ENCODE assay signal across 8 cellular contexts in genomic region chr16:78770353-78771091, GRCh38.
DNase-seq lines count a peak whose midpoint lies in the region; ATAC-seq, FAIRE-seq and TF ChIP-seq lines count a peak whose summit lies in the region.

No MANE protein-coding gene starts in this region.

- TF ChIP-seq CTCF in Calu3 (IDR thresholded peaks at IDR 0.05; ENCODE audit: unreplicated experiment) = peak; percentile 39
- peak; percentile 81 for TF ChIP-seq CTCF in chondrocyte (IDR thresholded peaks at IDR 0.05)

- H3K36me3 Mint-ChIP-seq in Calu3 (ENCODE audit: insufficient read depth, unreplicated experiment) (no peaks in the 10 kb centered on the region), chondrocyte (ENCODE audit: low read depth) (no peaks in the 10 kb centered on the region)

- peak; percentile 73 for ATAC-seq in GM21723 (IDR thresholded peaks at IDR 0.05; ENCODE audit: unreplicated experiment)

- FAIRE-seq in HTR-8/SVneo (lab: Jason Lieb, UNC) = no peak

- H3K4me1 Mint-ChIP-seq in Calu3 (ENCODE audit: low read depth, unreplicated experiment) (no peaks in the 10 kb centered on the region), chondrocyte (ENCODE audit: low read depth) (peaks cover 3% of the 10 kb centered on the region)

- H3K4me3 Mint-ChIP-seq in Calu3 (ENCODE audit: low read depth, unreplicated experiment) (no peak overlapping the region), chondrocyte (ENCODE audit: unreplicated experiment) (no peak overlapping the region)

- H3K9me3 Mint-ChIP-seq in Calu3 (ENCODE audit: low read depth, unreplicated experiment) (peaks cover 25% of the 10 kb centered on the region), chondrocyte (ENCODE audit: low read depth) (peaks cover 10% of the 10 kb centered on the region)

- BruUV-seq in Calu3 (replicated peaks; lab: Mats Ljungman, UMichigan) = no TSS peak

- CTCF ChIA-PET in Calu3 (lab: Charles Lee) = no interaction called here

- H3K27ac Mint-ChIP-seq in Calu3 (ENCODE audit: unreplicated experiment) (no peak overlapping the region), chondrocyte (ENCODE audit: unreplicated experiment) (no peak overlapping the region)

- H3K27me3 Mint-ChIP-seq in Calu3 (ENCODE audit: unreplicated experiment) (no peaks in the 10 kb centered on the region), chondrocyte (ENCODE audit: low read depth) (no peaks in the 10 kb centered on the region)

- intact Hi-C loops in Calu3 (cut with micrococcal nuclease; ENCODE audit: unreplicated experiment) = no loop called here

- DNase-seq in Calu3 = no peak
- DNase-seq in NCI-H1092 treated with DMSO at 0.1 percent for 48 hours (lab: John Stamatoyannopoulos, UW) = peak; percentile 68
- peak; percentile 72 to 80 for DNase-seq in activated CD4-positive, alpha-beta T cell treated with anti-CD3 and anti-CD28 coated beads for 4 hours
- no peak for DNase-seq in chondrocyte (ENCODE audit: low spot score)
- DNase-seq in medulla oblongata (ENCODE audit: extremely low spot score) = peak; percentile 83
- DNase-seq in stimulated activated CD8-positive, alpha-beta memory T cell treated with anti-CD3 and anti-CD28 coated beads, Interleukin-4, amount 100 ng/mL, for 1 hour (ENCODE audit: low read depth in 2 of 2, low spot score in 1 of 2) = peak; percentile 52 to 61
- DNase-seq in HTR-8/SVneo (ENCODE audit: insufficient read length, low spot score) = no peak

Comparison
In these comparisons a context has a peak if more than half of its experiments do, and no peak if none do; other contexts are left out.
1. DNase-seq: peak in NCI-H1092 treated with DMSO at 0.1 percent for 48 hours (single experiment), activated CD4-positive, alpha-beta T cell treated with anti-CD3 and anti-CD28 coated beads for 4 hours (2 of 2), medulla oblongata (single experiment) and stimulated activated CD8-positive, alpha-beta memory T cell treated with anti-CD3 and anti-CD28 coated beads, Interleukin-4, amount 100 ng/mL, for 1 hour (2 of 2); none in Calu3 (single experiment), chondrocyte (single experiment) and HTR-8/SVneo (single experiment).